Comparison of ENCODE assay signal across 17 cellular contexts in genomic region chr22:47802446-47802845, GRCh38.
DNase-seq lines count a peak whose midpoint lies in the region; ATAC-seq and TF ChIP-seq lines count a peak whose summit lies in the region.
"Had no signal": no experiment of that assay in that cellular context is flagged by ENCODE, and none has a peak within 500 bp of the region (broad histone marks: within the 10 kb centered on the region; RNA-seq: fewer than 3 reads in every experiment).

No MANE protein-coding gene starts in this region.

- no peaks in the 10 kb centered on the region for H3K27me3 Mint-ChIP-seq in activated CD4-positive, alpha-beta memory T cell treated with anti-CD3 and anti-CD28 coated beads, Interleukin-2, amount 10 ng/mL, durations not matched to agents 7 days and 5 days
- peaks cover 1% of the 10 kb centered on the region for H3K27me3 Mint-ChIP-seq in activated CD4-positive, alpha-beta memory T cell treated with anti-CD3 and anti-CD28 coated beads for 36 hours
- H3K27me3 Mint-ChIP-seq in activated CD8-positive, alpha-beta memory T cell treated with anti-CD3 and anti-CD28 coated beads, Interleukin-2, amount 10 ng/mL, durations not matched to agents 7 days and 5 days, result peaks cover 3% of the 10 kb centered on the region
- H3K27me3 Mint-ChIP-seq in type B pancreatic cell, result peaks cover 15% of the 10 kb centered on the region

- H3K9me3 Mint-ChIP-seq in activated CD4-positive, alpha-beta memory T cell treated with anti-CD3 and anti-CD28 coated beads, Interleukin-2, amount 10 ng/mL, durations not matched to agents 7 days and 5 days, result no peaks in the 10 kb centered on the region
- H3K9me3 Mint-ChIP-seq in activated CD4-positive, alpha-beta memory T cell treated with anti-CD3 and anti-CD28 coated beads for 36 hours, result no peaks in the 10 kb centered on the region
- H3K9me3 Mint-ChIP-seq in activated CD8-positive, alpha-beta memory T cell treated with anti-CD3 and anti-CD28 coated beads, Interleukin-2, amount 10 ng/mL, durations not matched to agents 7 days and 5 days (ENCODE audit: low read depth), result peaks cover 3% of the 10 kb centered on the region
- no peaks in the 10 kb centered on the region for H3K9me3 Mint-ChIP-seq in type B pancreatic cell

- H3K4me1 Mint-ChIP-seq in activated CD4-positive, alpha-beta memory T cell treated with anti-CD3 and anti-CD28 coated beads, Interleukin-2, amount 10 ng/mL, durations not matched to agents 7 days and 5 days, result no peaks in the 10 kb centered on the region
- H3K4me1 Mint-ChIP-seq in activated CD4-positive, alpha-beta memory T cell treated with anti-CD3 and anti-CD28 coated beads for 36 hours (ENCODE audit: low read depth), result no peaks in the 10 kb centered on the region
- no peaks in the 10 kb centered on the region for H3K4me1 Mint-ChIP-seq in activated CD8-positive, alpha-beta memory T cell treated with anti-CD3 and anti-CD28 coated beads, Interleukin-2, amount 10 ng/mL, durations not matched to agents 7 days and 5 days
- no peaks in the 10 kb centered on the region for H3K4me1 Mint-ChIP-seq in type B pancreatic cell (ENCODE audit: unreplicated experiment)
- H3K4me1 Mint-ChIP-seq: B cell; CD4-positive, alpha-beta memory T cell had no signal

- POLR2A ChIA-PET in activated CD4-positive, alpha-beta memory T cell treated with anti-CD3 and anti-CD28 coated beads, Interleukin-2, amount 10 ng/mL, durations not matched to agents 7 days and 5 days (lab: Charles Lee), result no interaction called here
- POLR2A ChIA-PET in activated CD4-positive, alpha-beta memory T cell treated with anti-CD3 and anti-CD28 coated beads for 36 hours (lab: Charles Lee), result no interaction called here

- intact Hi-C loops in activated CD4-positive, alpha-beta memory T cell treated with anti-CD3 and anti-CD28 coated beads for 36 hours (cut with micrococcal nuclease), result no loop called here

- no peak for ATAC-seq in activated CD8-positive, alpha-beta memory T cell treated with anti-CD3 and anti-CD28 coated beads, Interleukin-2, amount 10 ng/mL, durations not matched to agents 7 days and 5 days
- no peak for ATAC-seq in GM19455 (IDR thresholded peaks at IDR 0.05; ENCODE audit: unreplicated experiment)
- no peak for ATAC-seq in HG03196 (IDR thresholded peaks at IDR 0.05; ENCODE audit: unreplicated experiment)

- CTCF ChIA-PET in activated CD4-positive, alpha-beta memory T cell treated with anti-CD3 and anti-CD28 coated beads, Interleukin-2, amount 10 ng/mL, durations not matched to agents 7 days and 5 days (lab: Charles Lee), result no interaction called here
- CTCF ChIA-PET in activated CD4-positive, alpha-beta memory T cell treated with anti-CD3 and anti-CD28 coated beads for 36 hours (lab: Charles Lee), result no interaction called here
- CTCF ChIA-PET in activated CD8-positive, alpha-beta memory T cell treated with anti-CD3 and anti-CD28 coated beads, Interleukin-2, amount 10 ng/mL, durations not matched to agents 7 days and 5 days (lab: Charles Lee), result no interaction called here

- H3K27ac Mint-ChIP-seq in activated CD4-positive, alpha-beta memory T cell treated with anti-CD3 and anti-CD28 coated beads, Interleukin-2, amount 10 ng/mL, durations not matched to agents 7 days and 5 days, result no peak overlapping the region
- H3K27ac Mint-ChIP-seq in activated CD4-positive, alpha-beta memory T cell treated with anti-CD3 and anti-CD28 coated beads for 36 hours, result no peak overlapping the region
- no peak overlapping the region for H3K27ac Mint-ChIP-seq in activated CD8-positive, alpha-beta memory T cell treated with anti-CD3 and anti-CD28 coated beads, Interleukin-2, amount 10 ng/mL, durations not matched to agents 7 days and 5 days
- no peak overlapping the region for H3K27ac Mint-ChIP-seq in type B pancreatic cell
- H3K27ac Mint-ChIP-seq: B cell had no signal

- no peak overlapping the region for H3K4me3 Mint-ChIP-seq in activated CD4-positive, alpha-beta memory T cell treated with anti-CD3 and anti-CD28 coated beads, Interleukin-2, amount 10 ng/mL, durations not matched to agents 7 days and 5 days
- no peak overlapping the region for H3K4me3 Mint-ChIP-seq in activated CD4-positive, alpha-beta memory T cell treated with anti-CD3 and anti-CD28 coated beads for 36 hours
- H3K4me3 Mint-ChIP-seq in activated CD8-positive, alpha-beta memory T cell treated with anti-CD3 and anti-CD28 coated beads, Interleukin-2, amount 10 ng/mL, durations not matched to agents 7 days and 5 days, result no peak overlapping the region
- no peak overlapping the region for H3K4me3 Mint-ChIP-seq in type B pancreatic cell
- H3K4me3 Mint-ChIP-seq: B cell; CD4-positive, alpha-beta memory T cell had no signal

- peak; percentile 2 for DNase-seq in activated CD4-positive, alpha-beta memory T cell treated with anti-CD3 and anti-CD28 coated beads, Interleukin-2, amount 10 ng/mL, durations not matched to agents 7 days and 5 days
- no peak for DNase-seq in activated CD4-positive, alpha-beta memory T cell treated with anti-CD3 and anti-CD28 coated beads for 36 hours
- DNase-seq in activated CD8-positive, alpha-beta memory T cell treated with anti-CD3 and anti-CD28 coated beads, Interleukin-2, amount 10 ng/mL, durations not matched to agents 7 days and 5 days, result peak; percentile 18
- DNase-seq in mesenteric fat pad (ENCODE audit: low spot score) (peak; percentile 81), type B pancreatic cell (ENCODE audit: extremely low spot score, unreplicated experiment) (peak; percentile 50), middle frontal gyrus (ENCODE audit: extremely low spot score, low spot score) (no peak)
- DNase-seq: CD4-positive, alpha-beta memory T cell; DMS153; GF-D8; GM23248; NCI-H1092; NCI-H146; NCI-H2081 treated with DMSO at 0.1 percent for 48 hours; NK-92 treated with Interleukin-12 subunit alpha and Interleukin-12 subunit beta, amount 100 ng/mL, for 24 hours had no signal

- no peak for TF ChIP-seq CTCF in type B pancreatic cell (conservative IDR thresholded peaks at IDR 0.05)

- no peaks in the 10 kb centered on the region for H3K36me3 Mint-ChIP-seq in activated CD4-positive, alpha-beta memory T cell treated with anti-CD3 and anti-CD28 coated beads, Interleukin-2, amount 10 ng/mL, durations not matched to agents 7 days and 5 days (ENCODE audit: low read depth)
- H3K36me3 Mint-ChIP-seq in activated CD4-positive, alpha-beta memory T cell treated with anti-CD3 and anti-CD28 coated beads for 36 hours, result no peaks in the 10 kb centered on the region
- no peaks in the 10 kb centered on the region for H3K36me3 Mint-ChIP-seq in activated CD8-positive, alpha-beta memory T cell treated with anti-CD3 and anti-CD28 coated beads, Interleukin-2, amount 10 ng/mL, durations not matched to agents 7 days and 5 days
- H3K36me3 Mint-ChIP-seq in type B pancreatic cell, result no peaks in the 10 kb centered on the region
- H3K36me3 Mint-ChIP-seq: CD4-positive, alpha-beta memory T cell had no signal

Comparison
In these comparisons a context has a peak if more than half of its experiments do, and no peak if none do; other contexts are left out.
1. DNase-seq: peak in activated CD4-positive, alpha-beta memory T cell treated with anti-CD3 and anti-CD28 coated beads, Interleukin-2, amount 10 ng/mL, durations not matched to agents 7 days and 5 days (single experiment), activated CD8-positive, alpha-beta memory T cell treated with anti-CD3 and anti-CD28 coated beads, Interleukin-2, amount 10 ng/mL, durations not matched to agents 7 days and 5 days (single experiment), mesenteric fat pad (single experiment) and type B pancreatic cell (single experiment); none in activated CD4-positive, alpha-beta memory T cell treated with anti-CD3 and anti-CD28 coated beads for 36 hours (single experiment) and middle frontal gyrus (single experiment).